ENCODE assay signal across 25 cellular contexts in genomic region chr12:6795088-6795487, GRCh38. TPM values are rescaled to one million over a fixed set of nuclear protein-coding genes. Genes with fewer than 3 reads are reported as not detected.
"Had no signal": no experiment of that assay in that cellular context is flagged by ENCODE, and none has a peak within 500 bp of the region (broad histone marks: within the 10 kb centered on the region; RNA-seq: fewer than 3 reads in every experiment).

No MANE protein-coding gene starts in this region.

- H3K9me3 ChIP-seq: colonic mucosa, spleen, testis, tibial nerve, upper lobe of right lung had no signal

- H3K79me2 ChIP-seq: hepatocyte had no signal

- H3K36me3 ChIP-seq: colonic mucosa, tibial nerve had no signal

- H3K4me1 ChIP-seq: colonic mucosa, tibial nerve had no signal

- H3K4me3 Mint-ChIP-seq: naive thymus-derived CD8-positive, alpha-beta T cell; neural crest cell; stimulated activated naive B cell treated with anti-CD40 and anti-IgM and Interleukin-4, amounts not matched to agents 10 μg/mL and 1 μg/mL and 100 μg/mL, for 72 hours; stimulated activated naive CD8-positive, alpha-beta T cell treated with anti-CD3 and anti-CD28 coated beads, Interleukin-15, amount 100 ng/mL, for 72 hours had no signal

- H3K4me2 ChIP-seq: hepatocyte had no signal

- H3K27ac Mint-ChIP-seq: stimulated activated naive B cell treated with anti-CD40 and anti-IgM and Interleukin-4, amounts not matched to agents 10 μg/mL and 1 μg/mL and 100 μg/mL, for 72 hours; stimulated activated naive CD8-positive, alpha-beta T cell treated with anti-CD3 and anti-CD28 coated beads, Interleukin-15, amount 100 ng/mL, for 72 hours had no signal

- H3K9me3 Mint-ChIP-seq: naive thymus-derived CD8-positive, alpha-beta T cell; neural crest cell; stimulated activated naive B cell treated with anti-CD40 and anti-IgM and Interleukin-4, amounts not matched to agents 10 μg/mL and 1 μg/mL and 100 μg/mL, for 72 hours; stimulated activated naive CD8-positive, alpha-beta T cell treated with anti-CD3 and anti-CD28 coated beads, Interleukin-15, amount 100 ng/mL, for 72 hours had no signal

- H3K36me3 Mint-ChIP-seq: naive thymus-derived CD8-positive, alpha-beta T cell; stimulated activated naive B cell treated with anti-CD40 and anti-IgM and Interleukin-4, amounts not matched to agents 10 μg/mL and 1 μg/mL and 100 μg/mL, for 72 hours had no signal

- H3K27ac ChIP-seq: colonic mucosa, hepatocyte, spleen, testis, tibial nerve, upper lobe of right lung had no signal

- H2AFZ ChIP-seq: hepatocyte had no signal

- DNase-seq: colonic mucosa; dermis blood vessel endothelial cell; foreskin melanocyte; head of caudate nucleus; left colon; left ventricle myocardium superior; mesenchymal stem cell; naive thymus-derived CD8-positive, alpha-beta T cell; spleen; stimulated activated CD4-positive, alpha-beta T cell treated with anti-CD3 and anti-CD28 coated beads, Interleukin-15, amount 100 ng/mL, for 24 hours; stimulated activated CD4-positive, alpha-beta T cell treated with anti-CD3 and anti-CD28 coated beads, Interleukin-1b, Interleukin-23, amount 100 ng/mL, for 48 hours; stimulated activated CD4-positive, alpha-beta T cell treated with anti-CD3 and anti-CD28 coated beads, Interleukin-4, amount 100 ng/mL, for 4 hours; stimulated activated naive B cell treated with anti-CD40 and anti-IgM and Interleukin-4, amounts not matched to agents 10 μg/mL and 1 μg/mL and 100 μg/mL, for 72 hours; stimulated activated naive CD8-positive, alpha-beta T cell treated with anti-CD3 and anti-CD28 coated beads, Interleukin-15, amount 100 ng/mL, for 72 hours; testis; upper lobe of right lung had no signal

- H3K27me3 ChIP-seq: colonic mucosa, hepatocyte, testis, tibial nerve, upper lobe of right lung had no signal

- ATAC-seq: left colon; left ventricle myocardium superior; naive thymus-derived CD8-positive, alpha-beta T cell; sciatic nerve; stimulated activated naive B cell treated with anti-CD40 and anti-IgM and Interleukin-4, amounts not matched to agents 10 μg/mL and 1 μg/mL and 100 μg/mL, for 72 hours; stimulated activated naive CD8-positive, alpha-beta T cell treated with anti-CD3 and anti-CD28 coated beads, Interleukin-15, amount 100 ng/mL, for 72 hours; upper lobe of right lung had no signal

- H3K4me3 ChIP-seq: colonic mucosa, hepatocyte, lung, spleen, testis, tibial nerve, upper lobe of right lung had no signal

RNA-seq across cellular contexts. Expression of gene CD4, which starts 5.8 kb away (rescaled TPM):
- total RNA-seq: dermis blood vessel endothelial cell, pulmonary artery endothelial cell had no signal

RNA-seq across cellular contexts. Expression of gene LAG3, which starts 22.8 kb away (rescaled TPM):
- total RNA-seq: epithelial cell of proximal tubule, kidney epithelial cell, skeletal muscle tissue had no signal

RNA-seq across cellular contexts. Expression of gene GPR162, which starts 26.5 kb away (rescaled TPM):
- total RNA-seq: naive thymus-derived CD8-positive, alpha-beta T cell had no signal
